ENCODE assay signal across 27 cellular contexts in the genomic region with DNA sequence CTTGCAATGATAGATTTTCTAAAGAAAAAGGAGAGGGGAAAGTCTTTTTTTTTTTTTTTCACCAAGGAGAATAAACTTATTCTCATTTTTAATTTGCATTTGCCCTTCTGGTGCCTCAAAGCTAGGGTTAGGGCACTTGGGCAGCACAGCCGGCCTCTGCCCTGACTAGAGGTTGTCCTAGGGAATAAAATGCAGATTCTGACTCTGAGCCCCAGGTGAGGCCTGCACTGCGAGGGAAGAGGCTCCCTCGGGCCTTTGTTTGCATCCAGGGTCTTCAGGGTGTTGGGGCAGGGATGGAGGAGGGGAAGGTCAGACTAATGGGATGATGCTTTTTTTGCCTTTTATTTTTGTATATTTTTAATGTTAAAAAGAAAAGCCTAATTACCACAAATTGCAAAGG. TPM values are rescaled to one million over a fixed set of nuclear protein-coding genes. Genes with fewer than 3 reads are reported as not detected.
"Had no signal": no experiment of that assay in that cellular context is flagged by ENCODE, and none has a peak within 500 bp of the region (broad histone marks: within the 10 kb centered on the region; RNA-seq: fewer than 3 reads in every experiment).

No MANE protein-coding gene starts in this region.

- DNase-seq: cerebellar nuclear complex; dorsolateral prefrontal cortex; effector CD4-positive, alpha-beta T cell; left colon; natural killer cell; sigmoid colon; spleen; stimulated activated CD4-positive, alpha-beta T cell treated with anti-CD3 and anti-CD28 coated beads, Interleukin-4, amount 100 ng/mL, for 4 hours; stimulated activated naive CD8-positive, alpha-beta T cell treated with anti-CD3 and anti-CD28 coated beads, Interleukin-15, Interleukin-2, amounts not matched to agents 100 U/mL and 50 U/mL, for 24 hours; substantia nigra; testis; tibial artery; upper lobe of left lung had no signal

- H3K4me1 ChIP-seq: sigmoid colon, tibial artery, upper lobe of left lung had no signal

- H3K36me3 ChIP-seq: neutrophil, sigmoid colon, spleen, tibial artery, upper lobe of left lung had no signal

- H3K4me2 ChIP-seq: hepatocyte had no signal

- H3K27me3 Mint-ChIP-seq: memory B cell; progenitor cell of endocrine pancreas; stimulated activated memory B cell treated with anti-CD40 and anti-IgM and Interleukin-4, amounts not matched to agents 10 μg/mL and 1 μg/mL and 100 μg/mL, for 72 hours had no signal

- H3K79me2 ChIP-seq: hepatocyte, parathyroid adenoma had no signal

- H3K9ac ChIP-seq: parathyroid adenoma had no signal

- H3K27ac ChIP-seq: dorsolateral prefrontal cortex, hepatocyte, neutrophil, parathyroid adenoma, sigmoid colon, spleen, testis, tibial artery, upper lobe of left lung had no signal

- H3K9me3 ChIP-seq: neutrophil, sigmoid colon, spleen, testis, tibial artery, upper lobe of left lung had no signal

- H3K4me3 ChIP-seq: dorsolateral prefrontal cortex, hepatocyte, lung, sigmoid colon, spleen, testis, tibial artery, upper lobe of left lung had no signal

- H3K27ac Mint-ChIP-seq: memory B cell; natural killer cell; progenitor cell of endocrine pancreas; stimulated activated memory B cell treated with anti-CD40 and anti-IgM and Interleukin-4, amounts not matched to agents 10 μg/mL and 1 μg/mL and 100 μg/mL, for 72 hours had no signal

- H3K36me3 Mint-ChIP-seq: memory B cell; natural killer cell; stimulated activated memory B cell treated with anti-CD40 and anti-IgM and Interleukin-4, amounts not matched to agents 10 μg/mL and 1 μg/mL and 100 μg/mL, for 72 hours had no signal

- H2AFZ ChIP-seq: hepatocyte, parathyroid adenoma had no signal

- H3K9me3 Mint-ChIP-seq: memory B cell; natural killer cell; neural crest cell; stimulated activated memory B cell treated with anti-CD40 and anti-IgM and Interleukin-4, amounts not matched to agents 10 μg/mL and 1 μg/mL and 100 μg/mL, for 72 hours had no signal

- ATAC-seq: left colon; natural killer cell; stimulated activated memory B cell treated with anti-CD40 and anti-IgM and Interleukin-4, amounts not matched to agents 10 μg/mL and 1 μg/mL and 100 μg/mL, for 72 hours; stimulated activated naive CD8-positive, alpha-beta T cell treated with anti-CD3 and anti-CD28 coated beads, Interleukin-15, Interleukin-2, amounts not matched to agents 100 U/mL and 50 U/mL, for 24 hours had no signal

- H3K4me1 Mint-ChIP-seq: memory B cell; natural killer cell; neural crest cell; stimulated activated memory B cell treated with anti-CD40 and anti-IgM and Interleukin-4, amounts not matched to agents 10 μg/mL and 1 μg/mL and 100 μg/mL, for 72 hours had no signal

- H3K4me3 Mint-ChIP-seq: memory B cell; natural killer cell; neural crest cell; stimulated activated memory B cell treated with anti-CD40 and anti-IgM and Interleukin-4, amounts not matched to agents 10 μg/mL and 1 μg/mL and 100 μg/mL, for 72 hours had no signal

- H3K27me3 ChIP-seq: dorsolateral prefrontal cortex, hepatocyte, neutrophil, sigmoid colon, spleen, testis, tibial artery, upper lobe of left lung had no signal

- FAIRE-seq: colon, frontal cortex, urothelium cell line had no signal

RNA-seq across cellular contexts. Expression of a gene that starts 7.8 kb away (rescaled TPM):
- total RNA-seq: left colon, liver, mononuclear cell, natural killer cell, neural crest cell, omental fat pad, sigmoid colon, upper lobe of left lung had no signal
- polyA plus RNA-seq: liver had no signal

RNA-seq across cellular contexts. Expression of a gene that starts 55.9 kb away (rescaled TPM):
- total RNA-seq: natural killer cell had no signal
